Comparison of ENCODE assay signal across 24 cellular contexts in genomic region chr6:133863228-133863627, GRCh38.
"Had no signal": no experiment of that assay in that cellular context is flagged by ENCODE, and none has a peak within 500 bp of the region (broad histone marks: within the 10 kb centered on the region; RNA-seq: fewer than 3 reads in every experiment).

No MANE protein-coding gene starts in this region.

- H3K36me3 ChIP-seq: stomach, suprapubic skin, thoracic aorta, thyroid gland, tibial artery, tibial nerve, transverse colon, upper lobe of left lung, upper lobe of right lung, uterus, vagina had no signal

- H3K27me3 ChIP-seq: testis, thyroid gland, transverse colon, upper lobe of left lung, upper lobe of right lung, uterus, vagina had no signal

- H3K4me1 ChIP-seq: stomach, suprapubic skin, testis, thyroid gland, tibial artery, tibial nerve, transverse colon, upper lobe of left lung, upper lobe of right lung, uterus, vagina had no signal

- DNase-seq: stimulated activated CD4-positive, alpha-beta T cell treated with anti-CD3 and anti-CD28 coated beads, Interleukin-2, amount 100 ng/mL, for 48 hours; stimulated activated CD4-positive, alpha-beta T cell treated with anti-CD3 and anti-CD28 coated beads, Interleukin-4, amount 100 ng/mL, for 1 hour; stimulated activated CD4-positive, alpha-beta T cell treated with anti-CD3 and anti-CD28 coated beads, Interleukin-4, amount 100 ng/mL, for 24 hours; stimulated activated CD4-positive, alpha-beta T cell treated with anti-CD3 and anti-CD28 coated beads, Interleukin-4, amount 100 ng/mL, for 4 hours; stimulated activated CD8-positive, alpha-beta memory T cell treated with anti-CD3 and anti-CD28 coated beads, Interleukin-4, amount 100 ng/mL, for 48 hours; stimulated activated naive B cell treated with anti-CD40 and anti-IgM and Interleukin-4, amounts not matched to agents 10 μg/mL and 1 μg/mL and 100 μg/mL, for 72 hours; stimulated activated naive CD4-positive, alpha-beta T cell; stimulated activated naive CD4-positive, alpha-beta T cell treated with Interleukin-2 at 50 U/mL for 16 hours; stimulated activated naive CD8-positive, alpha-beta T cell treated with anti-CD3 and anti-CD28 coated beads, Interleukin-15, amount 100 ng/mL, for 72 hours; stimulated activated naive CD8-positive, alpha-beta T cell treated with anti-CD3 and anti-CD28 coated beads, Interleukin-15, Interleukin-2, amounts not matched to agents 100 U/mL and 50 U/mL, for 24 hours; stomach; substantia nigra; testis; thyroid gland; tibial artery; transverse colon; trophoblast cell; upper lobe of left lung; upper lobe of right lung; uterus had no signal

- H3K4me3 ChIP-seq: stomach, suprapubic skin, testis, thoracic aorta, thyroid gland, tibial artery, tibial nerve, transverse colon, upper lobe of left lung, upper lobe of right lung, uterus, vagina had no signal

- H3K9me3 ChIP-seq: thyroid gland, vagina had no signal

- H3K27ac ChIP-seq: stomach, suprapubic skin, testis, thoracic aorta, thyroid gland, tibial artery, tibial nerve, transverse colon, upper lobe of left lung, upper lobe of right lung, uterus, vagina had no signal
